In the genomic region with DNA sequence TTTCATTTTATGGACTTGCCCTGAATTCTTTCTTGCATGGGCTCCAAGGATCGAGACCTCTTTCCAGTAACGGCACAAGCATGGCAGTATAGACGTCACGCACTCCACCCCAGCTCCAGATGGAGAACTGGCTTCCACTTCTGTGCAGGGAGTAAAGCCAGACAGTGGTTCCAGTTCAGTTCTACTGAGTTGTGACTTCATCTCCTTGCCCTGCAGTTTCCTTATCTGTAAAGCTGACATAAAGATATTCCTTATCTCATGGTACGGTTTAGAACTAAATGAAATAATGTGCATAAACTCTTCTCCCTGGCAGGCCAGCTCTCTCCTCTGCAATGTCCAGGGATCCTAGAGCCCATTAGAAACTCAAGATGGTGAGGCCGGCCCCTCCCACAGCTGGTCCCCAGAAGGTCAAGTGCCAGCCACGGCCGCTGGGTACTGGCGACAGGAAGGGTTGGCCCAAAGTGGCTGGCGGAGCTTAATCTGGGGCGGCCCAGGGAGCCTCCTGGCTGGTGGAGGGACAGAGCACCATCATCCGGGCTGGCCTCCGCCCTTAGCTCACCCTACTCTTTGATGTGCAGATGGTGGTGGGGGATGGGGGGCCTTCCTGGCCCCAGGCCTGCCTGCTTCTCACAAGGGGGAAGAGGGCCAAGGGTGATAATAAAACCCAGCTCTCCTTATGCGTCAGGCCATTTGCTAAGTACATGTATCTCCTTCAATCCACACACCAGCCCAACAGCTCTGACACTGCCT, we compare ENCODE assay signal across 10 cellular contexts. TPM values are rescaled to one million over a fixed set of nuclear protein-coding genes. Genes with fewer than 3 reads are reported as not detected.
DNase-seq lines count a peak whose midpoint lies in the region; ATAC-seq and TF ChIP-seq lines count a peak whose summit lies in the region.
"Had no signal": no experiment of that assay in that cellular context is flagged by ENCODE, and none has a peak within 500 bp of the region (broad histone marks: within the 10 kb centered on the region; RNA-seq: fewer than 3 reads in every experiment).

No MANE protein-coding gene starts in this region.

- H3K79me2 ChIP-seq in OCI-LY3 (ENCODE audit: low read length) (no peaks in the 10 kb centered on the region), neural progenitor cell (ENCODE audit: low read depth) (no peaks in the 10 kb centered on the region)

- ATAC-seq in HG03354 (IDR thresholded peaks at IDR 0.05; ENCODE audit: poor library complexity, severe bottlenecking, unreplicated experiment): no peak
- ATAC-seq in HG03108 (IDR thresholded peaks at IDR 0.05; ENCODE audit: unreplicated experiment): no peak

- H3K9me3 Mint-ChIP-seq in neural progenitor cell: peaks cover 16% of the 10 kb centered on the region

- H3K36me3 Mint-ChIP-seq in neural progenitor cell: no peaks in the 10 kb centered on the region

- H3K4me3 Mint-ChIP-seq in neural progenitor cell: no peak overlapping the region

- H2AFZ ChIP-seq in OCI-LY3 (ENCODE audit: low read depth, low read length): peak overlapping the region; percentile 36; the same call in 1 of the 2 replicates
- H2AFZ ChIP-seq in neural progenitor cell (replicated peaks): no peak overlapping the region

- no peak for TF ChIP-seq POLR2A in erythroblast (IDR thresholded peaks at IDR 0.05; ENCODE audit: low read length)

- H3K27ac ChIP-seq in OCI-LY3 (ENCODE audit: low read length) (peak overlapping the region; percentile 89), neural progenitor cell (no peak overlapping the region)

- H3K27ac Mint-ChIP-seq in neural progenitor cell: peak overlapping the region; percentile 63
- H3K27ac Mint-ChIP-seq: progenitor cell of endocrine pancreas had no signal

- H3K9ac ChIP-seq in OCI-LY3 (ENCODE audit: low read length) (peak overlapping the region; percentile 74), neural progenitor cell (no peak overlapping the region)

- H3K27me3 ChIP-seq in OCI-LY3 (ENCODE audit: low read depth, low read length) (no peaks in the 10 kb centered on the region), neural progenitor cell (peaks cover 8% of the 10 kb centered on the region)

- H3K9me3 ChIP-seq in OCI-LY3 (ENCODE audit: insufficient read depth, low read length): peaks cover 9% of the 10 kb centered on the region; the same call in 1 of the 2 replicates
- H3K9me3 ChIP-seq in neural progenitor cell (ENCODE audit: low read depth): peaks cover 6% of the 10 kb centered on the region

- H3K4me1 ChIP-seq in OCI-LY3 (ENCODE audit: low read length): peaks cover 67% of the 10 kb centered on the region
- no peaks in the 10 kb centered on the region for H3K4me1 ChIP-seq in neural progenitor cell

- peaks cover 6% of the 10 kb centered on the region for H3K4me1 Mint-ChIP-seq in neural progenitor cell

- no peaks in the 10 kb centered on the region for H3F3A ChIP-seq in neural progenitor cell (ENCODE audit: low read depth)

- peaks cover 5% of the 10 kb centered on the region for H3K27me3 Mint-ChIP-seq in neural progenitor cell (ENCODE audit: insufficient read depth, low read depth)

- H3K4me2 ChIP-seq in OCI-LY3 (ENCODE audit: low read length) (peak overlapping the region; percentile 60), neural progenitor cell (no peak overlapping the region)

- DNase-seq in EH (ENCODE audit: low read depth): peak; percentile 54
- peak; percentile 63 to 87 for DNase-seq in erythroblast (lab: John Stamatoyannopoulos, UW)
- DNase-seq in neural progenitor cell (ENCODE audit: low spot score): no peak
- no peak for DNase-seq in stimulated activated CD4-positive, alpha-beta T cell treated with anti-CD3 and anti-CD28 coated beads, Interleukin-15, amount 100 ng/mL, for 24 hours
- no peak for DNase-seq in NCI-H345 treated with DMSO at 0.1 percent for 48 hours (lab: John Stamatoyannopoulos, UW; ENCODE audit: unreplicated experiment)
- DNase-seq: effector CD4-positive, alpha-beta T cell had no signal

- H3K4me3 ChIP-seq in OCI-LY3 (ENCODE audit: low read length): peak overlapping the region; percentile 14
- H3K4me3 ChIP-seq in neural progenitor cell: no peak overlapping the region

- peaks cover 9% of the 10 kb centered on the region for H3K36me3 ChIP-seq in OCI-LY3 (replicated peaks; ENCODE audit: low read depth, low read length)
- H3K36me3 ChIP-seq in neural progenitor cell: no peaks in the 10 kb centered on the region

- H4K20me1 ChIP-seq in OCI-LY3 (ENCODE audit: insufficient read depth, low read length) (no peaks in the 10 kb centered on the region), neural progenitor cell (ENCODE audit: low read depth) (no peaks in the 10 kb centered on the region)

- TF ChIP-seq CTCF in OCI-LY3 (IDR thresholded peaks at IDR 0.05; ENCODE audit: low read depth, low read length): no peak
- TF ChIP-seq CTCF in neural progenitor cell (IDR thresholded peaks at IDR 0.05): no peak

RNA-seq across cellular contexts. Expression of a gene that starts 7.2 kb away (rescaled TPM):
- total RNA-seq in neural progenitor cell (ENCODE audit: low replicate concordance): 0.19 TPM in 1 of 2 replicates, not detected in the other
- total RNA-seq: progenitor cell of endocrine pancreas had no signal

RNA-seq across cellular contexts. Expression of a gene that starts 31.4 kb away (rescaled TPM):
- 2.7 and 4.7 TPM in 2 replicates for total RNA-seq in neural progenitor cell (ENCODE audit: low replicate concordance)

RNA-seq across cellular contexts. Expression of a gene that starts 32.2 kb away (rescaled TPM):
- 0.31 TPM in 1 of 2 replicates, not detected in the other for total RNA-seq in neural progenitor cell (ENCODE audit: low replicate concordance)

Comparison
In these comparisons a context has a peak if more than half of its experiments do, and no peak if none do; other contexts are left out.
1. DNase-seq: peak in EH (single experiment) and erythroblast (2 of 2); none in neural progenitor cell (single experiment), stimulated activated CD4-positive, alpha-beta T cell treated with anti-CD3 and anti-CD28 coated beads, Interleukin-15, amount 100 ng/mL, for 24 hours (single experiment) and NCI-H345 treated with DMSO at 0.1 percent for 48 hours (single experiment).